16 cellular contexts compared by ENCODE assay signal in the genomic region with DNA sequence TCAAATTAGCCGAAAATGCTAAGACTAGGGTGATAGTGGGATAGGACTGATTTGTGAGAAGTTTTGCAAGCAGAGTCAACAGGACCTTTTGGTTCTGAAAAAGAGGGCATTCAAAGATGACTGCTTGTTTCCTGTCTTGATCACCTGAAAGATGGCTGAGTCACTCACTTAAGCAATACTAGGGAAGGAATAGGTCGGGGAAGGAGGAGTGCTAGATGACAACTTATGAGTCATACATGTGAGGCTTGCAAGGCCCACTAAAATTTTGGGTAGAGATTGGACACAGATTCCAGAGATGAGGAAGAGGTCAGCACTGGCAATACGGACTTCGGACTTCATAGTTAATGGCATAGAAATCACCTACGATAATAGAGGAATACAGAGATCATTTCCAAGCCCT.
DNase-seq lines count a peak whose midpoint lies in the region; ATAC-seq and TF ChIP-seq lines count a peak whose summit lies in the region.
"Had no signal": no experiment of that assay in that cellular context is flagged by ENCODE, and none has a peak within 500 bp of the region (broad histone marks: within the 10 kb centered on the region; RNA-seq: fewer than 3 reads in every experiment).

No MANE protein-coding gene starts in this region.

- H3K27me3 ChIP-seq in adipocyte (replicated peaks; ENCODE audit: control insufficient read depth, insufficient read depth, low read length) (no peaks in the 10 kb centered on the region), Peyer's patch (no peaks in the 10 kb centered on the region)
- no peaks in the 10 kb centered on the region for H3K27me3 ChIP-seq in CD8-positive, alpha-beta T cell (ENCODE audit: insufficient read depth, low read length)
- H3K27me3 ChIP-seq: BLaER1, SJCRH30, uterus had no signal

- CTCF ChIA-PET in CD8-positive, alpha-beta T cell (lab: Charles Lee), result no interaction called here

- no peak for TF ChIP-seq POLR2A in Peyer's patch (IDR thresholded peaks at IDR 0.05)

- H3K9me3 Mint-ChIP-seq in CD8-positive, alpha-beta T cell, result peaks cover 19% of the 10 kb centered on the region

- intact Hi-C loops in CD8-positive, alpha-beta T cell (cut with DNase I, micrococcal nuclease), result no loop called here

- no peak overlapping the region for H3K9ac ChIP-seq in adipocyte (ENCODE audit: low read length)
- H3K9ac ChIP-seq: BLaER1 had no signal

- H3K27ac ChIP-seq in Peyer's patch, result no peak overlapping the region
- H3K27ac ChIP-seq in CD8-positive, alpha-beta T cell (ENCODE audit: low read depth, low read length), result no peak overlapping the region
- H3K27ac ChIP-seq: BLaER1, SJCRH30, uterus had no signal

- no peaks in the 10 kb centered on the region for H3K36me3 ChIP-seq in adipocyte (ENCODE audit: control insufficient read depth, insufficient read depth, low read length, severe bottlenecking)
- peaks cover 0 to 5% (median 0%) of the 10 kb centered on the region in 3 donors for H3K36me3 ChIP-seq in Peyer's patch
- no peaks in the 10 kb centered on the region for H3K36me3 ChIP-seq in CD8-positive, alpha-beta T cell (ENCODE audit: insufficient read depth, low read length)
- H3K36me3 ChIP-seq: BLaER1, SJCRH30, uterus had no signal

- POLR2A ChIA-PET in CD8-positive, alpha-beta T cell (lab: Charles Lee), result no interaction called here

- H3K4me3 Mint-ChIP-seq in CD8-positive, alpha-beta T cell, result no peak overlapping the region
- H3K4me3 Mint-ChIP-seq: activated B cell treated with CpG ODN at 0.5 μM for 24 hours, brain, nephron had no signal

- no peak overlapping the region for H3K4me3 ChIP-seq in AG10803 (ENCODE audit: low read length)
- no peak overlapping the region for H3K4me3 ChIP-seq in adipocyte (ENCODE audit: low read length)
- no peak overlapping the region for H3K4me3 ChIP-seq in Peyer's patch
- no peak overlapping the region for H3K4me3 ChIP-seq in CD8-positive, alpha-beta T cell (ENCODE audit: low read depth, low read length)
- H3K4me3 ChIP-seq: BLaER1, SJCRH30, uterus had no signal

- no peak for TF ChIP-seq CTCF in AG10803 (conservative IDR thresholded peaks at IDR 0.05; ENCODE audit: low read length)
- no peak for TF ChIP-seq CTCF in Peyer's patch (IDR thresholded peaks at IDR 0.05)
- TF ChIP-seq CTCF in CD8-positive, alpha-beta T cell (IDR thresholded peaks at IDR 0.05), result no peak

- no peaks in the 10 kb centered on the region for H3K4me1 ChIP-seq in adipocyte (ENCODE audit: control insufficient read depth, insufficient read depth, low read length)
- no peaks in the 10 kb centered on the region for H3K4me1 ChIP-seq in Peyer's patch
- H3K4me1 ChIP-seq in CD8-positive, alpha-beta T cell (ENCODE audit: insufficient read depth, low read length), result no peaks in the 10 kb centered on the region
- H3K4me1 ChIP-seq: BLaER1, SJCRH30, uterus had no signal

- DNase-seq in AG10803 (ENCODE audit: low read depth) (peak; percentile 42), HT1080 (ENCODE audit: low read depth) (peak; percentile 93), adipocyte (ENCODE audit: low read depth) (peak; percentile 30), iPS-NIHi7 (ENCODE audit: extremely low spot score) (peak; percentile 17), hippocampal formation (lab: John Stamatoyannopoulos, UW) (no peak), Peyer's patch (no peak)
- no peak for DNase-seq in CD8-positive, alpha-beta T cell
- DNase-seq: activated B cell treated with CpG ODN at 0.5 μM for 24 hours; activated T-cell treated with anti-CD3 and anti-CD28 coated beads, Interleukin-2, amount 50 U/mL, for 48 hours; MM.1S; SJCRH30; uterus had no signal

- no peak for ATAC-seq in CD8-positive, alpha-beta T cell
- ATAC-seq in GM21786 (IDR thresholded peaks at IDR 0.05; ENCODE audit: unreplicated experiment), result no peak

- no peaks in the 10 kb centered on the region for H3K27me3 Mint-ChIP-seq in CD8-positive, alpha-beta T cell (ENCODE audit: low read depth)
- H3K27me3 Mint-ChIP-seq: activated B cell treated with CpG ODN at 0.5 μM for 24 hours, brain had no signal

- H3K9me3 ChIP-seq in adipocyte (ENCODE audit: control insufficient read depth, low read length), result peaks cover 30% of the 10 kb centered on the region
- H3K9me3 ChIP-seq in Peyer's patch, result no peaks in the 10 kb centered on the region
- no peaks in the 10 kb centered on the region for H3K9me3 ChIP-seq in CD8-positive, alpha-beta T cell (ENCODE audit: low read length)
- H3K9me3 ChIP-seq: uterus had no signal

- no peaks in the 10 kb centered on the region for H3K4me1 Mint-ChIP-seq in CD8-positive, alpha-beta T cell (ENCODE audit: low read depth)
- H3K4me1 Mint-ChIP-seq: activated B cell treated with CpG ODN at 0.5 μM for 24 hours, brain, nephron had no signal

- no peak overlapping the region for H3K27ac Mint-ChIP-seq in CD8-positive, alpha-beta T cell
- H3K27ac Mint-ChIP-seq: activated B cell treated with CpG ODN at 0.5 μM for 24 hours, brain, nephron had no signal

- no peaks in the 10 kb centered on the region for H3K36me3 Mint-ChIP-seq in CD8-positive, alpha-beta T cell
- H3K36me3 Mint-ChIP-seq: brain had no signal

Comparison
In these comparisons a context has a peak if more than half of its experiments do, and no peak if none do; other contexts are left out.
1. DNase-seq: peak in AG10803 (single experiment), HT1080 (single experiment), adipocyte (single experiment) and iPS-NIHi7 (single experiment); none in hippocampal formation (0 of 2), Peyer's patch (0 of 3) and CD8-positive, alpha-beta T cell (0 of 7).